In the genomic region with DNA sequence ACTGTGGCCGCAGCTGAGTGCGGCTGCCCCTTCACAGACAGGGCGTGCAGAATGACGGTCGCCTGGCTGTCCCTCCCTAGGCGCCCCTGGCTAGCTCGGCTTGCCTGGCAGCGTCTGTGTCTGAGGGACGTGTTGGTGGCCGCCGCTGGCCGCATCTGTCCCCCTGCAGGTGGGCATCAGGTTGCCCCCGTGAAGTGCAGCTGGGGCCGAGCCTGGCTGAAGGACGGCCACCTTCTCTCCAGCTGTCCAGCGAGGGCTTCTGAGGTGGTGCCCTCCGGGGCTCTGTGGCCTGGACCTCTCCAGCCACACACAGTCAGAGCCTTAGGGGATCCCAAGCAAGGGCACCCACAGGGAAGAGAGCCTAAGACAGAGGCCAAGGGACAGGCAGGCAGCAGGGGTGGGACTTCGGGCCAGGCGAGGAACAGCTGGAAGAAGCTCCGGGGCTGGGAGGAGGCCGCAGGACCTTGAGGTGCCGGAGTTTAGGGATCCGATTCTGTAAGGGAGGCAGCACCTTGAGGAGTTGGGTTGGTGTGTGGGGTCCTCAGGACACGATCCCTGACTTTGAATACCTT, we compare ENCODE assay signal across 8 cellular contexts.
A peak's percentile ranks its signal among the peaks of the same experiment; 100 is the strongest.
DNase-seq lines count a peak whose midpoint lies in the region; ATAC-seq and TF ChIP-seq lines count a peak whose summit lies in the region.

No MANE protein-coding gene starts in this region.

- no peak for TF ChIP-seq RAD21 in neural cell (conservative IDR thresholded peaks at IDR 0.05)

- peaks cover 2% of the 10 kb centered on the region for H3K4me1 Mint-ChIP-seq in endodermal cell

- no peak overlapping the region for H3K27ac Mint-ChIP-seq in endodermal cell

- no peak for TF ChIP-seq EP300 in neural cell (conservative IDR thresholded peaks at IDR 0.05; ENCODE audit: poor library complexity, severe bottlenecking)

- TF ChIP-seq CTCF in AG10803 (conservative IDR thresholded peaks at IDR 0.05; ENCODE audit: low read length) (no peak), endodermal cell (conservative IDR thresholded peaks at IDR 0.05) (peak; percentile 37), neural cell (IDR thresholded peaks at IDR 0.05; ENCODE audit: poor library complexity, severe bottlenecking) (no peak)

- 68 to 78% methylated on average over 14 to 24 of the region's 24 CpGs for WGBS in endodermal cell (ENCODE audit: insufficient coverage in 1 of 2, insufficient read length in 1 of 2), 2 experiments

- H3F3A ChIP-seq in neural cell (ENCODE audit: insufficient read depth, low read length, poor library complexity, severe bottlenecking), result no peaks in the 10 kb centered on the region

- no peaks in the 10 kb centered on the region for H3K79me2 ChIP-seq in neural cell (replicated peaks; ENCODE audit: insufficient read depth, low read length)

- H3K4me2 ChIP-seq in neural cell (ENCODE audit: low read length), result no peak overlapping the region

- no peaks in the 10 kb centered on the region for H3K36me3 ChIP-seq in NT2/D1 (ENCODE audit: insufficient read depth, insufficient read length, low read length)
- no peaks in the 10 kb centered on the region for H3K36me3 ChIP-seq in endodermal cell (ENCODE audit: control insufficient read depth, insufficient read depth, low read length)
- no peaks in the 10 kb centered on the region for H3K36me3 ChIP-seq in neural cell (ENCODE audit: insufficient read depth, low read length)

- H3K4me3 ChIP-seq in AG10803 (ENCODE audit: low read length) (peak overlapping the region; percentile 57), NT2/D1 (ENCODE audit: insufficient read length, low read depth) (peak overlapping the region; percentile 65), endodermal cell (ENCODE audit: low read length) (no peak overlapping the region), neural cell (ENCODE audit: low read length) (peak overlapping the region; percentile 75)

- H3K27me3 ChIP-seq in NT2/D1 (ENCODE audit: insufficient read depth, insufficient read length) (peaks cover 35% of the 10 kb centered on the region), endodermal cell (ENCODE audit: control insufficient read depth, insufficient read depth, low read length, poor library complexity, severe bottlenecking) (peaks cover 15% of the 10 kb centered on the region), neural cell (ENCODE audit: insufficient read depth, low read depth, low read length) (no peaks in the 10 kb centered on the region)

- no peak overlapping the region for H2AFZ ChIP-seq in neural cell (ENCODE audit: low read depth, low read length)

- ATAC-seq in GM19351 (IDR thresholded peaks at IDR 0.05; ENCODE audit: unreplicated experiment), result no peak

- H3K27ac ChIP-seq in endodermal cell (ENCODE audit: low read depth, low read length) (peak overlapping the region; percentile 93), neural cell (ENCODE audit: low read length) (no peak overlapping the region)

- DNase-seq in AG10803 (ENCODE audit: low read depth) (no peak), NT2/D1 (ENCODE audit: low read depth, low spot score) (no peak), endodermal cell (no peak), foreskin melanocyte (no peak)
- no peak for DNase-seq in activated CD8-positive, alpha-beta memory T cell treated with anti-CD3 and anti-CD28 coated beads, Interleukin-2, amount 50 U/mL, for 48 hours
- no peak for DNase-seq in effector CD4-positive, alpha-beta T cell

- peaks cover 8% of the 10 kb centered on the region for H3K4me1 ChIP-seq in NT2/D1 (ENCODE audit: insufficient read depth, insufficient read length)
- peaks cover 3% of the 10 kb centered on the region for H3K4me1 ChIP-seq in endodermal cell (ENCODE audit: control insufficient read depth, insufficient read depth, low read length)

- H3K9ac ChIP-seq in NT2/D1 (ENCODE audit: insufficient read length, low read depth) (peak overlapping the region; percentile 74), endodermal cell (ENCODE audit: extremely low read depth, low read length, poor library complexity, severe bottlenecking) (no peak overlapping the region), neural cell (ENCODE audit: low read length) (peak overlapping the region; percentile 80)

- no peaks in the 10 kb centered on the region for H4K20me1 ChIP-seq in neural cell (ENCODE audit: insufficient read depth)

- peak overlapping the region; percentile 63 for H3K4me3 Mint-ChIP-seq in endodermal cell

- H3K9me3 Mint-ChIP-seq in endodermal cell, result no peaks in the 10 kb centered on the region

- H3K9me3 ChIP-seq in NT2/D1 (ENCODE audit: insufficient read depth, low read length) (peaks cover 7% of the 10 kb centered on the region), endodermal cell (ENCODE audit: control insufficient read depth, low read length) (peaks cover 9% of the 10 kb centered on the region), neural cell (ENCODE audit: low read length) (no peaks in the 10 kb centered on the region)

- no peaks in the 10 kb centered on the region for H3K9me2 ChIP-seq in neural cell (ENCODE audit: insufficient read depth, low read length)

- H3K36me3 Mint-ChIP-seq in endodermal cell (ENCODE audit: low read depth), result no peaks in the 10 kb centered on the region

- peaks cover 35% of the 10 kb centered on the region for H3K27me3 Mint-ChIP-seq in endodermal cell (ENCODE audit: insufficient read depth)

TF ChIP-seq in neural cell, 6 proteins besides CTCF, POLR2A, EP300 and RAD21:
- no peak for TF ChIP-seq SMC3 (conservative IDR thresholded peaks at IDR 0.05; ENCODE audit: poor library complexity)
- no peak for TF ChIP-seq EZH2 (IDR thresholded peaks at IDR 0.05; ENCODE audit: borderline replicate concordance, insufficient read depth, low read length, poor library complexity, severe bottlenecking)
- no peak for TF ChIP-seq TAF1 (IDR thresholded peaks at IDR 0.05; ENCODE audit: low read depth)
- no peak for TF ChIP-seq POLR2AphosphoS5 (IDR thresholded peaks at IDR 0.05)
- TF ChIP-seq, protein P1, sequence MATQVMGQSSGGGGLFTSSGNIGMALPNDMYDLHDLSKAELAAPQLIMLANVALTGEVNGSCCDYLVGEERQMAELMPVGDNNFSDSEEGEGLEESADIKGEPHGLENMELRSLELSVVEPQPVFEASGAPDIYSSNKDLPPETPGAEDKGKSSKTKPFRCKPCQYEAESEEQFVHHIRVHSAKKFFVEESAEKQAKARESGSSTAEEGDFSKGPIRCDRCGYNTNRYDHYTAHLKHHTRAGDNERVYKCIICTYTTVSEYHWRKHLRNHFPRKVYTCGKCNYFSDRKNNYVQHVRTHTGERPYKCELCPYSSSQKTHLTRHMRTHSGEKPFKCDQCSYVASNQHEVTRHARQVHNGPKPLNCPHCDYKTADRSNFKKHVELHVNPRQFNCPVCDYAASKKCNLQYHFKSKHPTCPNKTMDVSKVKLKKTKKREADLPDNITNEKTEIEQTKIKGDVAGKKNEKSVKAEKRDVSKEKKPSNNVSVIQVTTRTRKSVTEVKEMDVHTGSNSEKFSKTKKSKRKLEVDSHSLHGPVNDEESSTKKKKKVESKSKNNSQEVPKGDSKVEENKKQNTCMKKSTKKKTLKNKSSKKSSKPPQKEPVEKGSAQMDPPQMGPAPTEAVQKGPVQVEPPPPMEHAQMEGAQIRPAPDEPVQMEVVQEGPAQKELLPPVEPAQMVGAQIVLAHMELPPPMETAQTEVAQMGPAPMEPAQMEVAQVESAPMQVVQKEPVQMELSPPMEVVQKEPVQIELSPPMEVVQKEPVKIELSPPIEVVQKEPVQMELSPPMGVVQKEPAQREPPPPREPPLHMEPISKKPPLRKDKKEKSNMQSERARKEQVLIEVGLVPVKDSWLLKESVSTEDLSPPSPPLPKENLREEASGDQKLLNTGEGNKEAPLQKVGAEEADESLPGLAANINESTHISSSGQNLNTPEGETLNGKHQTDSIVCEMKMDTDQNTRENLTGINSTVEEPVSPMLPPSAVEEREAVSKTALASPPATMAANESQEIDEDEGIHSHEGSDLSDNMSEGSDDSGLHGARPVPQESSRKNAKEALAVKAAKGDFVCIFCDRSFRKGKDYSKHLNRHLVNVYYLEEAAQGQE (IDR thresholded peaks at IDR 0.05; ENCODE audit: borderline replicate concordance), result no peak
- TF ChIP-seq MXI1 (conservative IDR thresholded peaks at IDR 0.05; ENCODE audit: poor library complexity, severe bottlenecking), result no peak
